9 cellular contexts compared by ENCODE assay signal in genomic region chr21:44965251-44966022, GRCh38. TPM values are rescaled to one million over a fixed set of nuclear protein-coding genes. Genes with fewer than 3 reads are reported as not detected.
A peak's percentile ranks its signal among the peaks of the same experiment; 100 is the strongest.
DNase-seq lines count a peak whose midpoint lies in the region; ATAC-seq and TF ChIP-seq lines count a peak whose summit lies in the region.
"Had no signal": no experiment of that assay in that cellular context is flagged by ENCODE, and none has a peak within 500 bp of the region (broad histone marks: within the 10 kb centered on the region; RNA-seq: fewer than 3 reads in every experiment).

No MANE protein-coding gene starts in this region.

- H3K4me1 ChIP-seq in muscle layer of colon (ENCODE audit: insufficient read depth, low read length): peaks cover 81% of the 10 kb centered on the region

- H3K36me3 ChIP-seq in muscle layer of colon (ENCODE audit: insufficient read depth, low read length): no peaks in the 10 kb centered on the region

- H3K36me3 Mint-ChIP-seq in activated T-helper 1 cell treated with anti-CD3 and anti-CD28 coated beads, Interleukin-12 subunit alpha, Interleukin-12 subunit beta, Interleukin-2, Interleukin-4 antibody, amounts not matched to agents 30 ng/mL and 10 ng/mL and 1 ng/mL, durations not matched to agents 14 hours and 24 hours and 36 hours (ENCODE audit: low read depth): peaks cover 44% of the 10 kb centered on the region

- H3K9me3 ChIP-seq in AG04450 (ENCODE audit: control insufficient read depth, insufficient read depth, low read length) (peaks cover 21% of the 10 kb centered on the region), muscle layer of colon (ENCODE audit: low read length) (no peaks in the 10 kb centered on the region)

- ATAC-seq in GM19397 (IDR thresholded peaks at IDR 0.05; ENCODE audit: unreplicated experiment) (no peak), GM21390 (IDR thresholded peaks at IDR 0.05; ENCODE audit: unreplicated experiment) (no peak)

- H3K27me3 Mint-ChIP-seq in activated T-helper 1 cell treated with anti-CD3 and anti-CD28 coated beads, Interleukin-12 subunit alpha, Interleukin-12 subunit beta, Interleukin-2, Interleukin-4 antibody, amounts not matched to agents 30 ng/mL and 10 ng/mL and 1 ng/mL, durations not matched to agents 14 hours and 24 hours and 36 hours (ENCODE audit: insufficient read depth): no peaks in the 10 kb centered on the region

- H3K9ac ChIP-seq in muscle layer of colon (ENCODE audit: low read length): no peak overlapping the region

- POLR2A ChIA-PET in AG04450 (lab: Yijun Ruan, JAX): interaction anchor here (1.0 to 1.4 kb wide), 2 partner anchors 26 to 85 kb away, joined by 4 to 9 read pairs; no protein-coding TSS in a partner anchor

- no peaks in the 10 kb centered on the region for H3K9me3 Mint-ChIP-seq in activated T-helper 1 cell treated with anti-CD3 and anti-CD28 coated beads, Interleukin-12 subunit alpha, Interleukin-12 subunit beta, Interleukin-2, Interleukin-4 antibody, amounts not matched to agents 30 ng/mL and 10 ng/mL and 1 ng/mL, durations not matched to agents 14 hours and 24 hours and 36 hours

- CTCF ChIA-PET in AG04450 (lab: Charles Lee): interaction anchor here (0.6 to 4.7 kb wide), 3 partner anchors 16 to 174 kb away, joined by 3 to 51 read pairs (median 14); no protein-coding TSS in a partner anchor

- H3K27ac Mint-ChIP-seq in activated T-helper 1 cell treated with anti-CD3 and anti-CD28 coated beads, Interleukin-12 subunit alpha, Interleukin-12 subunit beta, Interleukin-2, Interleukin-4 antibody, amounts not matched to agents 30 ng/mL and 10 ng/mL and 1 ng/mL, durations not matched to agents 14 hours and 24 hours and 36 hours: peak overlapping the region; percentile 15

- H3K27me3 ChIP-seq in AG04450 (ENCODE audit: control insufficient read depth, insufficient read depth, low read length): no peaks in the 10 kb centered on the region
- H3K27me3 ChIP-seq in muscle layer of colon (ENCODE audit: control insufficient read depth in 1 of 2, insufficient read depth in 2 of 2, low read length in 2 of 2): no peaks in the 10 kb centered on the region

- H3K4me3 ChIP-seq in AG04450 (ENCODE audit: low read depth, low read length) (no peak overlapping the region), muscle layer of colon (ENCODE audit: low read depth in 1 of 2, low read length in 2 of 2) (no peak overlapping the region)

- peak overlapping the region; percentile 17 for H3K4me3 Mint-ChIP-seq in activated T-helper 1 cell treated with anti-CD3 and anti-CD28 coated beads, Interleukin-12 subunit alpha, Interleukin-12 subunit beta, Interleukin-2, Interleukin-4 antibody, amounts not matched to agents 30 ng/mL and 10 ng/mL and 1 ng/mL, durations not matched to agents 14 hours and 24 hours and 36 hours

- DNase-seq in AG04450 (ENCODE audit: low read depth, low spot score) (peak; percentile 59), HT1080 (ENCODE audit: low read depth) (peak; percentile 31), Ammon's horn (ENCODE audit: low spot score) (no peak), hepatic stellate cell (ENCODE audit: low spot score) (no peak)
- peak; percentile 18 for DNase-seq in activated T-helper 1 cell treated with anti-CD3 and anti-CD28 coated beads, Interleukin-12 subunit alpha, Interleukin-12 subunit beta, Interleukin-2, Interleukin-4 antibody, amounts not matched to agents 30 ng/mL and 10 ng/mL and 1 ng/mL, durations not matched to agents 14 hours and 24 hours and 36 hours (ENCODE audit: low spot score)
- DNase-seq: cerebellar nuclear complex had no signal

- peaks cover 20% of the 10 kb centered on the region for H3K4me1 Mint-ChIP-seq in activated T-helper 1 cell treated with anti-CD3 and anti-CD28 coated beads, Interleukin-12 subunit alpha, Interleukin-12 subunit beta, Interleukin-2, Interleukin-4 antibody, amounts not matched to agents 30 ng/mL and 10 ng/mL and 1 ng/mL, durations not matched to agents 14 hours and 24 hours and 36 hours (ENCODE audit: low read depth)

- no peak overlapping the region for H3K27ac ChIP-seq in AG04450 (ENCODE audit: low read depth, low read length)
- H3K27ac ChIP-seq in muscle layer of colon (ENCODE audit: low read depth, low read length): peak overlapping the region; percentile 10

- intact Hi-C loops in activated T-helper 1 cell treated with anti-CD3 and anti-CD28 coated beads, Interleukin-12 subunit alpha, Interleukin-12 subunit beta, Interleukin-2, Interleukin-4 antibody, amounts not matched to agents 30 ng/mL and 10 ng/mL and 1 ng/mL, durations not matched to agents 14 hours and 24 hours and 36 hours (cut with micrococcal nuclease): no loop called here

- TF ChIP-seq CTCF in AG04450 (IDR thresholded peaks at IDR 0.05; ENCODE audit: low read depth, low read length): no peak

RNA-seq across cellular contexts. Expression of gene SLX9, which starts 25.6 kb away (rescaled TPM):
- polyA plus RNA-seq in AG04450 (2011; rRNA removed): 11.4 and 11.9 TPM in 2 replicates
- polyA minus RNA-seq in AG04450 (2011; rRNA and poly(A)+ RNA removed): 7.7 and 8.6 TPM in 2 replicates
- 26.3 and 31.2 TPM in 2 replicates for total RNA-seq in HT1080 (2014; rRNA removed; shearing (Covaris generic))
- polyA plus RNA-seq in HT1080 (2015; cell fraction: cytosol; rRNA removed): 18.0 and 22.7 TPM in 2 replicates
- 10.4 and 14.0 TPM in 2 replicates for polyA plus RNA-seq in HT1080 (2015; cell fraction: nucleus; rRNA removed)
- 83.4 and 84.7 TPM in 2 replicates for total RNA-seq in activated T-helper 1 cell treated with anti-CD3 and anti-CD28 coated beads, Interleukin-12 subunit alpha, Interleukin-12 subunit beta, Interleukin-2, Interleukin-4 antibody, amounts not matched to agents 30 ng/mL and 10 ng/mL and 1 ng/mL, durations not matched to agents 14 hours and 24 hours and 36 hours

RNA-seq across cellular contexts. Expression of gene ITGB2, which starts 44.7 kb away (rescaled TPM):
- 0.04 TPM in 1 of 2 replicates, not detected in the other for polyA plus RNA-seq in AG04450 (2011; rRNA removed)
- polyA minus RNA-seq in AG04450 (2011; rRNA and poly(A)+ RNA removed): not detected in 2 replicates
- 1.6 and 1.8 TPM in 2 replicates for total RNA-seq in HT1080 (2014; rRNA removed; shearing (Covaris generic))
- 4.4 and 5.4 TPM in 2 replicates for polyA plus RNA-seq in HT1080 (2015; cell fraction: cytosol; rRNA removed)
- polyA plus RNA-seq in HT1080 (2015; cell fraction: nucleus; rRNA removed): 6.5 and 8.3 TPM in 2 replicates
- 292 and 294 TPM in 2 replicates for total RNA-seq in activated T-helper 1 cell treated with anti-CD3 and anti-CD28 coated beads, Interleukin-12 subunit alpha, Interleukin-12 subunit beta, Interleukin-2, Interleukin-4 antibody, amounts not matched to agents 30 ng/mL and 10 ng/mL and 1 ng/mL, durations not matched to agents 14 hours and 24 hours and 36 hours

Comparison
In these comparisons a context has a peak if more than half of its experiments do, and no peak if none do; other contexts are left out.
1. DNase-seq: peak in AG04450 (single experiment), HT1080 (single experiment) and activated T-helper 1 cell treated with anti-CD3 and anti-CD28 coated beads, Interleukin-12 subunit alpha, Interleukin-12 subunit beta, Interleukin-2, Interleukin-4 antibody, amounts not matched to agents 30 ng/mL and 10 ng/mL and 1 ng/mL, durations not matched to agents 14 hours and 24 hours and 36 hours (single experiment); none in Ammon's horn (single experiment) and hepatic stellate cell (single experiment).
2. RNA of gene ITGB2, which starts 44.7 kb away (total RNA-seq): 292 to 294 TPM in activated T-helper 1 cell treated with anti-CD3 and anti-CD28 coated beads, Interleukin-12 subunit alpha, Interleukin-12 subunit beta, Interleukin-2, Interleukin-4 antibody, amounts not matched to agents 30 ng/mL and 10 ng/mL and 1 ng/mL, durations not matched to agents 14 hours and 24 hours and 36 hours; 1.6 to 1.8 TPM in HT1080; every median in the first group is over 100 times any median in the second.